Comparison of ENCODE assay signal across 1 cellular context in genomic region chr6:10588562-10589428, GRCh38.
TF ChIP-seq lines count a peak whose summit lies in the region.

No MANE protein-coding gene starts in this region.

TF ChIP-seq in HEK293, 187 proteins besides CTCF, POLR2A, EP300 and RAD21 (continued from another document):
- TF ChIP-seq ZNF518A (tag by site-specific recombination; conservative IDR thresholded peaks at IDR 0.05; ENCODE audit: low read depth) (no peak), ZNF26 (tag by site-specific recombination; IDR thresholded peaks at IDR 0.05) (no peak), ZNF623 (tag by site-specific recombination; IDR thresholded peaks at IDR 0.05) (no peak), ZSCAN23 (tag by site-specific recombination; IDR thresholded peaks at IDR 0.05) (no peak), ZFHX2 (tag by site-specific recombination; conservative IDR thresholded peaks at IDR 0.05) (peak; percentile 68), TSHZ1 (tag by site-specific recombination; IDR thresholded peaks at IDR 0.05; ENCODE audit: borderline replicate concordance) (no peak), ZNF335 (tag by site-specific recombination; conservative IDR thresholded peaks at IDR 0.05) (no peak), KLF8 (tag by site-specific recombination; IDR thresholded peaks at IDR 0.05) (no peak), ZNF571 (tag by site-specific recombination; IDR thresholded peaks at IDR 0.05) (no peak), ZNF488 (tag by site-specific recombination; IDR thresholded peaks at IDR 0.05) (0 out of 2 replicates have a peak, but pooled peaks have one; percentile 6), ZNF175 (tag by site-specific recombination; IDR thresholded peaks at IDR 0.05) (no peak), EGR2 (tag by site-specific recombination; IDR thresholded peaks at IDR 0.05; ENCODE audit: low read depth) (peak; percentile 34; the same call in 1 of the 2 replicates), ZNF280D (tag by site-specific recombination; IDR thresholded peaks at IDR 0.05) (no peak), HOXC10 (CRISPR knock-in tag; IDR thresholded peaks at IDR 0.05) (no peak), ZNF350 (tag by site-specific recombination; IDR thresholded peaks at IDR 0.05) (no peak), ZNF48 (tag by site-specific recombination; IDR thresholded peaks at IDR 0.05) (no peak), BCL11B (tag by site-specific recombination; IDR thresholded peaks at IDR 0.05; ENCODE audit: low read depth) (no peak)
